In the genomic region with DNA sequence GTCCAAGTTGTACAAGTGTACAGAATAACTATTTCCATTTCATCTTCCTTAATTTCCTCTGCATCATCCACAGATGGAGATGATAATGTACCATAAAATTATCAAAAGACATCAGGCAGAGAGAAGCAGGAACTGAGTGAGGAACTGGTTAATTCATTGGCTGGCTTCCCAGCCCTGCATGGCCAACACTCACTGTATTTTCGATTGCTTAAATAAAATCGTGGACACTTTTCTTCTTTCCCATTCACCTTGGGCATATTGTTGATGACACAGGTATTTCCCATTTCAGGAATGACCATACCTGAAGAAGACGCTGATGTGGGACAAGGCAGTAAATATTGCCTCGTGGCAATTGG, we compare ENCODE assay signal across 16 cellular contexts.
A peak's percentile ranks its signal among the peaks of the same experiment; 100 is the strongest.
DNase-seq lines count a peak whose midpoint lies in the region; ATAC-seq and TF ChIP-seq lines count a peak whose summit lies in the region.
"Had no signal": no experiment of that assay in that cellular context is flagged by ENCODE, and none has a peak within 500 bp of the region (broad histone marks: within the 10 kb centered on the region; RNA-seq: fewer than 3 reads in every experiment).

No MANE protein-coding gene starts in this region.

- H3K9me3 ChIP-seq in SJSA1 (replicated peaks), result no peaks in the 10 kb centered on the region
- no peaks in the 10 kb centered on the region for H3K9me3 ChIP-seq in fibroblast of lung (ENCODE audit: control insufficient read depth, insufficient read depth, low read depth, low read length)
- no peaks in the 10 kb centered on the region for H3K9me3 ChIP-seq in osteoblast (ENCODE audit: low read depth, low read length)
- H3K9me3 ChIP-seq in adrenal gland (replicated peaks in 1 of 3), result no peaks in the 10 kb centered on the region
- no peaks in the 10 kb centered on the region for H3K9me3 ChIP-seq in psoas muscle
- H3K9me3 ChIP-seq: heart left ventricle had no signal

- TF ChIP-seq CTCF in HFF-Myc (IDR thresholded peaks at IDR 0.05; ENCODE audit: low read depth, low read length, missing control alignments) (no peak), fibroblast of lung (conservative IDR thresholded peaks at IDR 0.05 in 1 of 2, IDR thresholded peaks at IDR 0.05 in 1 of 2; ENCODE audit: low read depth in 1 of 2, low read length in 2 of 2) (no peak), osteoblast (IDR thresholded peaks at IDR 0.05; ENCODE audit: extremely low read depth, low read depth, low read length) (no peak), adrenal gland (IDR thresholded peaks at IDR 0.05) (no peak), psoas muscle (IDR thresholded peaks at IDR 0.05) (no peak)

- H3K4me2 ChIP-seq in fibroblast of lung (ENCODE audit: extremely low read depth, insufficient read depth, low read length) (peak overlapping the region; percentile 60), osteoblast (ENCODE audit: insufficient read depth, low read length) (peak overlapping the region; percentile 78)

- 45 to 51% (median 49%) methylated on average over 4 of the region's 4 CpGs for WGBS in adrenal gland, 4 donors
- 45 to 53% (median 49%) methylated on average over 4 of the region's 4 CpGs for WGBS in psoas muscle, 3 donors

- TF ChIP-seq POLR2A in adrenal gland (IDR thresholded peaks at IDR 0.05), result no peak

- no peak overlapping the region for H3K9ac ChIP-seq in fibroblast of lung (ENCODE audit: insufficient read depth, low read length)

- ATAC-seq in psoas muscle, result no peak
- ATAC-seq: heart left ventricle had no signal

- peaks cover 3% of the 10 kb centered on the region for H3K79me2 ChIP-seq in fibroblast of lung (ENCODE audit: control insufficient read depth, insufficient read depth, low read length)
- peaks cover 24% of the 10 kb centered on the region for H3K79me2 ChIP-seq in osteoblast (ENCODE audit: insufficient read depth, low read length)

- intact Hi-C loops in adrenal gland (cut with DNase I) (no loop called here), psoas muscle (cut with DNase I) (no loop called here)

- H4K20me1 ChIP-seq in fibroblast of lung (ENCODE audit: control insufficient read depth, extremely low read depth, insufficient read depth, low read length) (no peaks in the 10 kb centered on the region), osteoblast (ENCODE audit: insufficient read depth, low read length) (no peaks in the 10 kb centered on the region)

- H3K27ac ChIP-seq in SJSA1 (peak overlapping the region; percentile 94), fibroblast of lung (ENCODE audit: insufficient read depth, low read length) (peak overlapping the region; percentile 91), osteoblast (ENCODE audit: low read depth, low read length) (peak overlapping the region; percentile 86), adrenal gland (no peak overlapping the region), psoas muscle (no peak overlapping the region)
- H3K27ac ChIP-seq: cardiac muscle cell, heart left ventricle had no signal

- DNase-seq in HFF-Myc (ENCODE audit: extremely low read depth, low read depth), result peak; percentile 45
- DNase-seq in SJSA1 (ENCODE audit: low read depth in 1 of 2, low spot score in 2 of 2), result no peak
- peak; percentile 59 to 72 for DNase-seq in fibroblast of lung (ENCODE audit: low read depth in 2 of 2)
- no peak for DNase-seq in osteoblast (ENCODE audit: insufficient read length, low spot score, missing footprints)
- DNase-seq in activated naive CD4-positive, alpha-beta T cell treated with anti-CD3 and anti-CD28 coated beads, Interleukin-2, amount 50 U/mL, for 16 hours, result no peak
- DNase-seq in adrenal gland, result no peak
- DNase-seq in psoas muscle, result no peak
- no peak for DNase-seq in mesenteric fat pad (ENCODE audit: low spot score)
- DNase-seq: activated effector memory CD4-positive, alpha-beta T cell treated with anti-CD3 and anti-CD28 coated beads, Interleukin-2, amount 50 U/mL, for 16 hours; CD4-positive, alpha-beta T cell; GDM1; heart left ventricle; NCI-H2029 treated with DMSO at 0.1 percent for 48 hours; NCI-H774; nephron progenitor cell had no signal

- H3K27me3 ChIP-seq in SJSA1 (replicated peaks), result no peaks in the 10 kb centered on the region
- H3K27me3 ChIP-seq in fibroblast of lung (ENCODE audit: control insufficient read depth, insufficient read depth, low read length), result no peaks in the 10 kb centered on the region
- no peaks in the 10 kb centered on the region for H3K27me3 ChIP-seq in osteoblast (ENCODE audit: insufficient read depth, low read length)
- H3K27me3 ChIP-seq in adrenal gland, result no peaks in the 10 kb centered on the region
- no peaks in the 10 kb centered on the region for H3K27me3 ChIP-seq in psoas muscle (ENCODE audit: insufficient read depth in 3 of 3, low read length in 2 of 3)

- H3K4me3 ChIP-seq in HFF-Myc (replicated peaks; ENCODE audit: low read depth, low read length) (no peak overlapping the region), SJSA1 (no peak overlapping the region), fibroblast of lung (replicated peaks in 1 of 4; ENCODE audit: control extremely low read depth in 1 of 4, insufficient read depth in 1 of 4, low read depth in 3 of 4, low read length in 4 of 4) (no peak overlapping the region), osteoblast (ENCODE audit: insufficient read depth, low read length) (no peak overlapping the region), adrenal gland (no peak overlapping the region), psoas muscle (no peak overlapping the region)
- H3K4me3 ChIP-seq: cardiac muscle cell, heart left ventricle had no signal

- no peak overlapping the region for H2AFZ ChIP-seq in fibroblast of lung (ENCODE audit: low read length)
- no peak overlapping the region for H2AFZ ChIP-seq in osteoblast (ENCODE audit: low read length)

- H3K36me3 ChIP-seq in SJSA1 (peaks cover 15% of the 10 kb centered on the region), fibroblast of lung (ENCODE audit: control insufficient read depth, insufficient read depth, low read length) (peaks cover 2% of the 10 kb centered on the region), osteoblast (ENCODE audit: insufficient read depth, low read length) (peaks cover 24% of the 10 kb centered on the region), adrenal gland (replicated peaks in 1 of 2) (no peaks in the 10 kb centered on the region), psoas muscle (ENCODE audit: insufficient read depth in 1 of 2, low read depth in 1 of 2) (peaks cover 0 to 3% of the 10 kb centered on the region in 2 donors)
- H3K36me3 ChIP-seq: cardiac muscle cell, heart left ventricle had no signal

- H3K4me1 ChIP-seq in SJSA1 (replicated peaks) (peaks cover 36% of the 10 kb centered on the region), fibroblast of lung (ENCODE audit: control insufficient read depth, extremely low read depth, insufficient read depth, low read length) (peaks cover 18% of the 10 kb centered on the region), osteoblast (ENCODE audit: insufficient read depth, low read length) (peaks cover 40% of the 10 kb centered on the region), adrenal gland (replicated peaks in 1 of 2) (no peaks in the 10 kb centered on the region), psoas muscle (no peaks in the 10 kb centered on the region)

Comparison
In these comparisons a context has a peak if more than half of its experiments do, and no peak if none do; other contexts are left out.
1. DNase-seq: peak in HFF-Myc (single experiment) and fibroblast of lung (2 of 2); none in SJSA1 (0 of 2), osteoblast (single experiment), activated naive CD4-positive, alpha-beta T cell treated with anti-CD3 and anti-CD28 coated beads, Interleukin-2, amount 50 U/mL, for 16 hours (single experiment), adrenal gland (0 of 7), psoas muscle (0 of 2) and mesenteric fat pad (single experiment).
2. H3K27ac ChIP-seq: peak in SJSA1 (single experiment), fibroblast of lung (single experiment) and osteoblast (single experiment); none in adrenal gland (0 of 5) and psoas muscle (single experiment).